32 cellular contexts compared by ENCODE assay signal in the genomic region with DNA sequence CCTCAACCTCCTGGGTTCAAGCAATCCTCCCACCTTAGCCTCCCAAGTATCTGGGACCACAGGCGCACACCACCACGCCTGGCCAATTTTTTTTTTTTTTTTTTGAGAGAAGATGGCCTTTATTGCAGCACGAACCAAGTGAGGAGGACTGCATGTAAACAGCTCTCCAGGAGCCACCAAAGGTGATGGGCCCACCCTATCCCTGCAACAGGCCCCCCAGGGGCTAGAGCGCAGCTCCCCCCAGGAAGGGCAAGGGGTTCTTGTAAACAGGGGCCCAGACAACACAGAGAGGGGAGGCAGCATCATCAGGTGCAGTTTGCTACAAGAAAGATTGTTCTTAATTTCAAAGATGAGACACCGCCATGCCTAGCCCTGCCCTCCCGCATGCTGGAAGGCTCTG. TPM values are rescaled to one million over a fixed set of nuclear protein-coding genes. Genes with fewer than 3 reads are reported as not detected.
"Had no signal": no experiment of that assay in that cellular context is flagged by ENCODE, and none has a peak within 500 bp of the region (broad histone marks: within the 10 kb centered on the region; RNA-seq: fewer than 3 reads in every experiment).

No MANE protein-coding gene starts in this region.

- H3K36me3 Mint-ChIP-seq: activated naive CD4-positive, alpha-beta T cell treated with anti-CD3 and anti-CD28 coated beads, Interleukin-2, amount 50 U/mL, for 24 hours; activated naive CD8-positive, alpha-beta T cell treated with anti-CD3 and anti-CD28 coated beads for 36 hours had no signal

- H3K36me3 ChIP-seq: adrenal gland, WERI-Rb-1 had no signal

- H3K9me3 ChIP-seq: adrenal gland, body of pancreas had no signal

- H3K9me3 Mint-ChIP-seq: activated B cell treated with CpG ODN at 0.5 μM for 24 hours; activated CD8-positive, alpha-beta T cell treated with anti-CD3 and anti-CD28 coated beads for 36 hours; activated naive CD4-positive, alpha-beta T cell treated with anti-CD3 and anti-CD28 coated beads for 36 hours; activated naive CD4-positive, alpha-beta T cell treated with anti-CD3 and anti-CD28 coated beads, Interleukin-2, amount 50 U/mL, for 24 hours; activated naive CD8-positive, alpha-beta T cell treated with anti-CD3 and anti-CD28 coated beads for 36 hours; activated naive CD8-positive, alpha-beta T cell treated with anti-CD3 and anti-CD28 coated beads, Interleukin-2, amount 50 U/mL, for 24 hours; activated T-helper 1 cell treated with anti-CD3 and anti-CD28 coated beads, Interleukin-12 subunit alpha, Interleukin-12 subunit beta, Interleukin-2, Interleukin-4 antibody, amounts not matched to agents 30 ng/mL and 10 ng/mL and 1 ng/mL, durations not matched to agents 14 hours and 24 hours and 36 hours; activated T-helper 2 cell treated with anti-CD3 and anti-CD28 coated beads, Interferon-gamma antibody, Interleukin-2, Interleukin-4, amounts not matched to agents 10 μg/mL and 5 μg/mL and 100 μg/mL, durations not matched to agents 14 hours and 24 hours and 36 hours; effector memory CD8-positive, alpha-beta T cell; T-helper 2 cell treated with Interferon-gamma antibody and Interleukin-4, amounts not matched to agents 5 μg/mL and 100 μg/mL, for 36 hours had no signal

- DNase-seq: activated B cell treated with CpG ODN at 0.5 μM for 24 hours; activated CD4-positive, alpha-beta T cell treated with anti-CD3 and anti-CD28 coated beads for 48 hours; activated CD4-positive, alpha-beta T cell treated with anti-CD3 and anti-CD28 coated beads, Interleukin-2, amount 50 U/mL, for 1 hour; activated CD4-positive, alpha-beta T cell treated with anti-CD3 and anti-CD28 coated beads, Interleukin-2, amount 50 U/mL, for 48 hours; activated CD8-positive, alpha-beta memory T cell treated with anti-CD3 and anti-CD28 coated beads for 24 hours; activated CD8-positive, alpha-beta T cell treated with anti-CD3 and anti-CD28 coated beads for 36 hours; activated effector memory CD4-positive, alpha-beta T cell treated with anti-CD3 and anti-CD28 coated beads, Interleukin-2, amount 50 U/mL, for 16 hours; activated naive CD4-positive, alpha-beta T cell treated with anti-CD3 and anti-CD28 coated beads for 36 hours; activated naive CD8-positive, alpha-beta T cell treated with anti-CD3 and anti-CD28 coated beads for 36 hours; activated naive CD8-positive, alpha-beta T cell treated with anti-CD3 and anti-CD28 coated beads, Interleukin-2, amount 50 U/mL, for 24 hours; activated T-cell treated with anti-CD3 and anti-CD28 coated beads, Interleukin-2, amount 50 U/mL, for 1 hour; activated T-cell treated with anti-CD3 and anti-CD28 coated beads, Interleukin-2, amount 50 U/mL, for 48 hours; adrenal gland; amygdala; aorta; body of pancreas; caudate nucleus; cortex of kidney; dermis blood vessel endothelial cell; effector CD4-positive, alpha-beta T cell; effector memory CD8-positive, alpha-beta T cell; foreskin fibroblast; T-helper 1 cell; T-helper 17 cell; T1000; WERI-Rb-1 had no signal

- H3K27me3 Mint-ChIP-seq: activated CD8-positive, alpha-beta T cell treated with anti-CD3 and anti-CD28 coated beads for 36 hours; activated naive CD4-positive, alpha-beta T cell treated with anti-CD3 and anti-CD28 coated beads, Interleukin-2, amount 50 U/mL, for 24 hours; activated naive CD8-positive, alpha-beta T cell treated with anti-CD3 and anti-CD28 coated beads for 36 hours; effector memory CD8-positive, alpha-beta T cell had no signal

- FAIRE-seq: colon, frontal cortex had no signal

- H3K4me3 Mint-ChIP-seq: activated B cell treated with CpG ODN at 0.5 μM for 24 hours; activated CD8-positive, alpha-beta T cell treated with anti-CD3 and anti-CD28 coated beads for 36 hours; activated naive CD4-positive, alpha-beta T cell treated with anti-CD3 and anti-CD28 coated beads for 36 hours; activated naive CD4-positive, alpha-beta T cell treated with anti-CD3 and anti-CD28 coated beads, Interleukin-2, amount 50 U/mL, for 24 hours; activated naive CD8-positive, alpha-beta T cell treated with anti-CD3 and anti-CD28 coated beads for 36 hours; activated naive CD8-positive, alpha-beta T cell treated with anti-CD3 and anti-CD28 coated beads, Interleukin-2, amount 50 U/mL, for 24 hours; activated T-helper 1 cell treated with anti-CD3 and anti-CD28 coated beads, Interleukin-12 subunit alpha, Interleukin-12 subunit beta, Interleukin-2, Interleukin-4 antibody, amounts not matched to agents 30 ng/mL and 10 ng/mL and 1 ng/mL, durations not matched to agents 14 hours and 24 hours and 36 hours; effector memory CD8-positive, alpha-beta T cell; T-helper 17 cell; T-helper 2 cell treated with Interferon-gamma antibody and Interleukin-4, amounts not matched to agents 5 μg/mL and 100 μg/mL, for 36 hours had no signal

- H3K4me3 ChIP-seq: adrenal gland, body of pancreas had no signal

- H3K27ac ChIP-seq: adrenal gland, body of pancreas, WERI-Rb-1 had no signal

- H3K27me3 ChIP-seq: adrenal gland, body of pancreas had no signal

- H3K27ac Mint-ChIP-seq: activated B cell treated with CpG ODN at 0.5 μM for 24 hours; activated CD8-positive, alpha-beta T cell treated with anti-CD3 and anti-CD28 coated beads for 36 hours; activated naive CD4-positive, alpha-beta T cell treated with anti-CD3 and anti-CD28 coated beads for 36 hours; activated naive CD4-positive, alpha-beta T cell treated with anti-CD3 and anti-CD28 coated beads, Interleukin-2, amount 50 U/mL, for 24 hours; activated naive CD8-positive, alpha-beta T cell treated with anti-CD3 and anti-CD28 coated beads for 36 hours; activated naive CD8-positive, alpha-beta T cell treated with anti-CD3 and anti-CD28 coated beads, Interleukin-2, amount 50 U/mL, for 24 hours; activated T-helper 1 cell treated with anti-CD3 and anti-CD28 coated beads, Interleukin-12 subunit alpha, Interleukin-12 subunit beta, Interleukin-2, Interleukin-4 antibody, amounts not matched to agents 30 ng/mL and 10 ng/mL and 1 ng/mL, durations not matched to agents 14 hours and 24 hours and 36 hours; activated T-helper 2 cell treated with anti-CD3 and anti-CD28 coated beads, Interferon-gamma antibody, Interleukin-2, Interleukin-4, amounts not matched to agents 10 μg/mL and 5 μg/mL and 100 μg/mL, durations not matched to agents 14 hours and 24 hours and 36 hours; T-helper 17 cell; T-helper 2 cell treated with Interferon-gamma antibody and Interleukin-4, amounts not matched to agents 5 μg/mL and 100 μg/mL, for 36 hours had no signal

RNA-seq across cellular contexts. Expression of gene REEP2, which starts 13.9 kb away (rescaled TPM):
- total RNA-seq: activated B cell treated with CpG ODN at 0.5 μM for 24 hours had no signal
